14 cellular contexts compared by ENCODE assay signal in the genomic region with DNA sequence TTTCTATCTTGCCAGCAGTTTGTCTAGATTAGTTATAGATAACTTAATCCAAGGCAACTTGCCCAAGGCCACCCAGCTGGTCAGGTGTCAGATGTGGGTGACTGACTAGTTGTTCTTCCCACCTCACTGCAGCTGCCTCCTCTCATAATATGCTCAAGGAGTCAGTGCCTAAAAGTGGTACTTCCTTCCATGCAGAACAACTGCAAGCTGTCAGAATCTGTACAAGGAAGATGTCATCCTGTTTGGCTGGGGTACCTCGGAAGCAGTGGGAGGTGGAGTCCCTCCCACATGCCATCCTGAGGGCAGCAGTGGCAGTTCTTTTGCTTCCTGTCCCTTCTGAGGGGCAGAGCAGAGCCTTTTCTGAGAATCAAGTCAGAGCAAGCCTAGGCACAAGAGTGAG.
"Had no signal": no experiment of that assay in that cellular context is flagged by ENCODE, and none has a peak within 500 bp of the region (broad histone marks: within the 10 kb centered on the region; RNA-seq: fewer than 3 reads in every experiment).

No MANE protein-coding gene starts in this region.

- DNase-seq: activated B cell treated with CpG ODN at 0.5 μM for 24 hours; activated naive CD4-positive, alpha-beta T cell treated with Interleukin-2 at 50 U/mL for 16 hours; effector memory CD4-positive, alpha-beta T cell; foreskin keratinocyte; mesenchymal stem cell; nephron progenitor cell; occipital lobe; stimulated activated CD4-positive, alpha-beta T cell treated with anti-CD3 and anti-CD28 coated beads, Interleukin-4, amount 100 ng/mL, for 24 hours; stimulated activated naive CD4-positive, alpha-beta T cell treated with Interleukin-2 at 50 U/mL for 16 hours had no signal

- H3K4me1 Mint-ChIP-seq: activated B cell treated with CpG ODN at 0.5 μM for 24 hours had no signal

- H3K27ac Mint-ChIP-seq: activated B cell treated with CpG ODN at 0.5 μM for 24 hours; dendritic cell treated with granulocyte-macrophage colony-stimulating factor and Interleukin-4, amounts not matched to agents 40 ng/mL and 50 ng/mL, for 4 days; nephron progenitor cell; progenitor cell of endocrine pancreas had no signal

- ATAC-seq: foreskin keratinocyte had no signal

- H3K27me3 ChIP-seq: foreskin keratinocyte, right atrium auricular region, suprapubic skin had no signal

- H3K4me3 ChIP-seq: right atrium auricular region, skin epidermis, suprapubic skin had no signal

- H3K4me3 Mint-ChIP-seq: activated B cell treated with CpG ODN at 0.5 μM for 24 hours; dendritic cell treated with granulocyte-macrophage colony-stimulating factor and Interleukin-4, amounts not matched to agents 40 ng/mL and 50 ng/mL, for 4 days; nephron progenitor cell had no signal

- H3K36me3 ChIP-seq: right atrium auricular region, suprapubic skin had no signal

- H3K9me3 Mint-ChIP-seq: activated B cell treated with CpG ODN at 0.5 μM for 24 hours; dendritic cell treated with granulocyte-macrophage colony-stimulating factor and Interleukin-4, amounts not matched to agents 40 ng/mL and 50 ng/mL, for 4 days; nephron progenitor cell had no signal

- H3K4me1 ChIP-seq: foreskin keratinocyte, right atrium auricular region, suprapubic skin had no signal

- H3K27me3 Mint-ChIP-seq: progenitor cell of endocrine pancreas had no signal

- H3K27ac ChIP-seq: foreskin keratinocyte, right atrium auricular region, skin epidermis, suprapubic skin had no signal
